Comparison of ENCODE assay signal across 16 cellular contexts in genomic region chr2:1729264-1729663, GRCh38. TPM values are rescaled to one million over a fixed set of nuclear protein-coding genes. Genes with fewer than 3 reads are reported as not detected.
DNase-seq lines count a peak whose midpoint lies in the region; ATAC-seq, FAIRE-seq and TF ChIP-seq lines count a peak whose summit lies in the region.
"Had no signal": no experiment of that assay in that cellular context is flagged by ENCODE, and none has a peak within 500 bp of the region (broad histone marks: within the 10 kb centered on the region; RNA-seq: fewer than 3 reads in every experiment).

No MANE protein-coding gene starts in this region.

- H3K9ac ChIP-seq in H9 (ENCODE audit: extremely low read depth, insufficient read length, low read length) (no peak overlapping the region), astrocyte (ENCODE audit: low read length) (peak overlapping the region; percentile 95), mesendoderm (ENCODE audit: low read length) (peak overlapping the region; percentile 13), skeletal muscle satellite cell (ENCODE audit: low read depth, low read length) (peak overlapping the region; percentile 87), kidney (ENCODE audit: low read length in 2 of 2) (no peak overlapping the region)

- H2AFZ ChIP-seq in H9 (ENCODE audit: low read length): no peak overlapping the region
- no peak overlapping the region for H2AFZ ChIP-seq in astrocyte (ENCODE audit: low read depth, low read length)

- H3K36me3 Mint-ChIP-seq in H9 (ENCODE audit: insufficient read depth in 1 of 3, low read depth in 3 of 3) (peaks cover 8 to 15% (median 11%) of the 10 kb centered on the region in 3 experiments), astrocyte (ENCODE audit: low read depth, unreplicated experiment) (peaks cover 18% of the 10 kb centered on the region)

- H3K4me1 ChIP-seq in H9 (ENCODE audit: insufficient read depth, low read length) (peaks cover 7% of the 10 kb centered on the region; the same call in 1 of the 2 replicates), astrocyte (ENCODE audit: insufficient read depth, low read length) (peaks cover 48% of the 10 kb centered on the region), mesendoderm (ENCODE audit: control insufficient read depth, low read depth, low read length) (peaks cover 11% of the 10 kb centered on the region), skeletal muscle satellite cell (ENCODE audit: control insufficient read depth, insufficient read depth, low read length) (peaks cover 71% of the 10 kb centered on the region), kidney (ENCODE audit: control insufficient read depth in 1 of 2, insufficient read depth in 1 of 2, low read depth in 1 of 2, low read length in 2 of 2) (peaks cover 9 to 12% of the 10 kb centered on the region in 2 donors)

- no peak overlapping the region for H3K23ac ChIP-seq in H9 (ENCODE audit: insufficient read length, low read depth, low read length)
- H3K23ac ChIP-seq in mesendoderm (ENCODE audit: low read length): no peak overlapping the region

- H2BK5ac ChIP-seq in H9 (ENCODE audit: insufficient read length, low read length) (no peak overlapping the region), mesendoderm (ENCODE audit: low read length) (no peak overlapping the region)

- FAIRE-seq in astrocyte (lab: Jason Lieb, UNC) (no peak), kidney (lab: Jason Lieb, UNC) (no peak)
- FAIRE-seq: TTC549 had no signal

- no peak for DNase-seq in H9
- DNase-seq in astrocyte (ENCODE audit: low read depth): no peak
- no peak for DNase-seq in mesendoderm
- no peak for DNase-seq in dedifferentiated amniotic fluid mesenchymal stem cell (ENCODE audit: extremely low spot score)
- no peak for DNase-seq in GM13977 (ENCODE audit: low spot score)
- DNase-seq in kidney: no peak
- DNase-seq: activated CD8-positive, alpha-beta T cell treated with anti-CD3 and anti-CD28 coated beads for 36 hours; activated naive CD4-positive, alpha-beta T cell; KBM-7; NCI-H146; NCI-H748 treated with DMSO at 0.1 percent for 48 hours had no signal

- no peak overlapping the region for H4K91ac ChIP-seq in H9 (ENCODE audit: insufficient read length, low read depth, low read length)

- H3K9me3 Mint-ChIP-seq in H9: peaks cover 6 to 10% of the 10 kb centered on the region in 2 experiments; a peak in 3 of 5 replicates
- H3K9me3 Mint-ChIP-seq in astrocyte (ENCODE audit: unreplicated experiment): peaks cover 6% of the 10 kb centered on the region
- H3K9me3 Mint-ChIP-seq: activated CD8-positive, alpha-beta T cell treated with anti-CD3 and anti-CD28 coated beads for 36 hours had no signal

- H2AK5ac ChIP-seq in H9 (ENCODE audit: insufficient read length, low read length) (no peak overlapping the region), mesendoderm (ENCODE audit: low read length) (no peak overlapping the region)

- no CpG with 5 or more reads among the region's 7 CpGs for WGBS in H9 (ENCODE audit: extremely low coverage, insufficient read length, low lambda C conversion rate)
- WGBS in mesendoderm (ENCODE audit: extremely low coverage, insufficient coverage, low lambda C conversion rate): no CpG with 5 or more reads among the region's 7 CpGs

- H3K27me3 ChIP-seq in H9 (ENCODE audit: insufficient read depth, low read length) (no peaks in the 10 kb centered on the region), astrocyte (ENCODE audit: insufficient read depth, low read length) (no peaks in the 10 kb centered on the region), mesendoderm (ENCODE audit: insufficient read depth, low read length, poor library complexity) (no peaks in the 10 kb centered on the region), skeletal muscle satellite cell (ENCODE audit: control insufficient read depth, insufficient read depth, low read length) (no peaks in the 10 kb centered on the region)
- H3K27me3 ChIP-seq: breast epithelium had no signal

- peak overlapping the region in 2 of 3 experiments; percentile 20 to 62; a peak in 2 of 7 replicates for H3K27ac Mint-ChIP-seq in H9
- peak overlapping the region; percentile 97 for H3K27ac Mint-ChIP-seq in astrocyte (ENCODE audit: unreplicated experiment)
- H3K27ac Mint-ChIP-seq: activated CD8-positive, alpha-beta T cell treated with anti-CD3 and anti-CD28 coated beads for 36 hours had no signal

- H3K18ac ChIP-seq in H9 (ENCODE audit: insufficient read length, low read depth, low read length) (no peak overlapping the region), mesendoderm (ENCODE audit: low read length) (no peak overlapping the region)

- H2BK20ac ChIP-seq in H9 (ENCODE audit: low read depth, low read length, poor library complexity, severe bottlenecking): no peak overlapping the region

- H3K36me3 ChIP-seq in astrocyte (ENCODE audit: insufficient read depth, low read length) (no peaks in the 10 kb centered on the region), mesendoderm (ENCODE audit: control insufficient read depth, insufficient read depth, low read length) (no peaks in the 10 kb centered on the region), skeletal muscle satellite cell (ENCODE audit: insufficient read depth, low read length) (peaks cover 2% of the 10 kb centered on the region), kidney (ENCODE audit: control insufficient read depth in 1 of 2, insufficient read depth in 2 of 2, low read length in 2 of 2) (no peaks in the 10 kb centered on the region)
- H3K36me3 ChIP-seq: breast epithelium had no signal

- no peak overlapping the region for H3K4me2 ChIP-seq in H9 (ENCODE audit: insufficient read depth, insufficient read length, low read length)
- H3K4me2 ChIP-seq in astrocyte (ENCODE audit: low read length): peak overlapping the region; percentile 76
- H3K4me2 ChIP-seq in mesendoderm (ENCODE audit: low read length): no peak overlapping the region
- peak overlapping the region; percentile 75 for H3K4me2 ChIP-seq in skeletal muscle satellite cell (ENCODE audit: low read length)

- H4K20me1 ChIP-seq in H9 (ENCODE audit: control insufficient read depth, insufficient read depth, insufficient read length) (no peaks in the 10 kb centered on the region), astrocyte (ENCODE audit: insufficient read depth, low read length) (peaks cover 19% of the 10 kb centered on the region)

- H3K79me2 ChIP-seq in H9 (ENCODE audit: insufficient read depth, low read length): peaks cover 18% of the 10 kb centered on the region; the same call in 1 of the 2 replicates
- peaks cover 83% of the 10 kb centered on the region for H3K79me2 ChIP-seq in astrocyte (ENCODE audit: insufficient read depth, low read length)
- peaks cover 38% of the 10 kb centered on the region for H3K79me2 ChIP-seq in mesendoderm (ENCODE audit: control insufficient read depth, insufficient read depth, low read length)

- no peaks in the 10 kb centered on the region for H3K23me2 ChIP-seq in H9 (ENCODE audit: insufficient read length, low read depth, low read length, poor library complexity, severe bottlenecking)

- H3K4me3 ChIP-seq in astrocyte (ENCODE audit: insufficient read depth, low read depth, low read length) (peak overlapping the region; percentile 21), mesendoderm (ENCODE audit: low read length) (no peak overlapping the region), skeletal muscle satellite cell (ENCODE audit: low read length) (peak overlapping the region; percentile 50), kidney (ENCODE audit: low read length in 2 of 2) (no peak overlapping the region)
- H3K4me3 ChIP-seq: breast epithelium had no signal

- H3K4me3 Mint-ChIP-seq in H9 (peak overlapping the region in 1 of 2 experiments; percentile 30; a peak in 1 of 5 replicates), astrocyte (ENCODE audit: unreplicated experiment) (no peak overlapping the region)
- H3K4me3 Mint-ChIP-seq: activated CD8-positive, alpha-beta T cell treated with anti-CD3 and anti-CD28 coated beads for 36 hours had no signal

- H2BK120ac ChIP-seq in H9 (ENCODE audit: low read depth, low read length, poor library complexity, severe bottlenecking) (no peak overlapping the region), mesendoderm (ENCODE audit: low read depth, low read length) (no peak overlapping the region)

- no peak for TF ChIP-seq CTCF in H9 (conservative IDR thresholded peaks at IDR 0.05)
- TF ChIP-seq CTCF in astrocyte (IDR thresholded peaks at IDR 0.05; ENCODE audit: insufficient read depth, low read depth, low read length): no peak
- no peak for TF ChIP-seq CTCF in GM13977 (IDR thresholded peaks at IDR 0.05; ENCODE audit: extremely low read depth, insufficient read depth, missing control alignments)
- no peak for TF ChIP-seq CTCF in kidney (IDR thresholded peaks at IDR 0.05; ENCODE audit: borderline replicate concordance, extremely low read depth, insufficient read depth)

- in situ Hi-C loops in GM13977 (cut with MboI; ENCODE audit: low pct_unique_long_range_greater_than_20kb, low sequenced_read_pairs, unreplicated experiment): no loop called here

- ATAC-seq in GM21515 (IDR thresholded peaks at IDR 0.05; ENCODE audit: unreplicated experiment): no peak
- ATAC-seq: activated CD8-positive, alpha-beta T cell treated with anti-CD3 and anti-CD28 coated beads for 36 hours had no signal

- no peak overlapping the region for H3K4ac ChIP-seq in H9 (ENCODE audit: low read depth, low read length)
- no peak overlapping the region for H3K4ac ChIP-seq in mesendoderm (ENCODE audit: low read depth, low read length)

- H3K4me1 Mint-ChIP-seq in H9 (peaks cover 55 to 57% of the 10 kb centered on the region in 2 experiments), astrocyte (ENCODE audit: low read depth, unreplicated experiment) (peaks cover 46% of the 10 kb centered on the region)

- no peak overlapping the region for H2BK15ac ChIP-seq in H9 (ENCODE audit: low read depth, low read length)
- no peak overlapping the region for H2BK15ac ChIP-seq in mesendoderm (replicated peaks; ENCODE audit: low read depth)

- H3K79me1 ChIP-seq in H9 (ENCODE audit: insufficient read depth, low read depth, low read length, poor library complexity, severe bottlenecking): no peaks in the 10 kb centered on the region
- peaks cover 28% of the 10 kb centered on the region for H3K79me1 ChIP-seq in mesendoderm (ENCODE audit: low read length)

- H2BK12ac ChIP-seq in H9 (ENCODE audit: insufficient read length, low read depth, low read length): no peak overlapping the region

- no peak overlapping the region for H4K5ac ChIP-seq in H9 (ENCODE audit: insufficient read length, low read depth, low read length)
- H4K5ac ChIP-seq in mesendoderm (ENCODE audit: low read length): no peak overlapping the region

- H3K14ac ChIP-seq in H9 (ENCODE audit: insufficient read depth, low read length): no peak overlapping the region

- no peak overlapping the region for H4K8ac ChIP-seq in H9 (replicated peaks; ENCODE audit: insufficient read length, low read depth, low read length)
- no peak overlapping the region for H4K8ac ChIP-seq in mesendoderm (ENCODE audit: low read depth, low read length)

- intact Hi-C loops in kidney (cut with DNase I): no loop called here

- H3K27me3 Mint-ChIP-seq in H9 (ENCODE audit: low read depth) (no peaks in the 10 kb centered on the region), astrocyte (ENCODE audit: low read depth, unreplicated experiment) (no peaks in the 10 kb centered on the region)
- H3K27me3 Mint-ChIP-seq: activated CD8-positive, alpha-beta T cell treated with anti-CD3 and anti-CD28 coated beads for 36 hours had no signal

- H3T11ph ChIP-seq in H9 (ENCODE audit: low read length): no peak overlapping the region

- H3K56ac ChIP-seq in H9 (ENCODE audit: insufficient read length, low read depth, low read length) (no peak overlapping the region), mesendoderm (ENCODE audit: low read length) (no peak overlapping the region)

- H3K9me3 ChIP-seq in H9 (ENCODE audit: control insufficient read depth, low read depth, low read length) (no peaks in the 10 kb centered on the region), astrocyte (ENCODE audit: insufficient read depth, low read depth, low read length) (no peaks in the 10 kb centered on the region), skeletal muscle satellite cell (replicated peaks; ENCODE audit: low read length) (no peaks in the 10 kb centered on the region), kidney (ENCODE audit: control insufficient read depth in 1 of 2, low read length in 2 of 2) (no peaks in the 10 kb centered on the region)
- H3K9me3 ChIP-seq: breast epithelium had no signal

- H3K27ac ChIP-seq in H9 (ENCODE audit: insufficient read length, low read depth, low read length): no peak overlapping the region
- H3K27ac ChIP-seq in astrocyte (ENCODE audit: low read depth, low read length): peak overlapping the region; percentile 100
- no peak overlapping the region for H3K27ac ChIP-seq in mesendoderm (ENCODE audit: low read depth, low read length)
- peak overlapping the region in 1 of 2 donors; percentile 37 for H3K27ac ChIP-seq in kidney (ENCODE audit: low read depth in 2 of 2, low read length in 2 of 2)
- H3K27ac ChIP-seq: C4-2B had no signal

RNA-seq across cellular contexts. Expression of gene PXDN, which starts 15.1 kb away (rescaled TPM):
- total RNA-seq in H9 (2021): 140 and 146 TPM in 2 replicates
- total RNA-seq in astrocyte: 417 and 467 TPM in 2 replicates
- polyA plus RNA-seq in mesendoderm (2013, experiment 1 of 2): 60.4 TPM
- 60.8 TPM for polyA plus RNA-seq in mesendoderm (2013, experiment 2 of 2)
- total RNA-seq in skeletal muscle satellite cell (2012; rRNA removed): 159 and 194 TPM in 2 replicates
- total RNA-seq in kidney: 42.3 TPM
- 4.7 TPM for polyA plus RNA-seq in kidney (ENCODE audit: insufficient read depth, low read depth, low replicate concordance)

Comparison
In these comparisons a context has a peak if more than half of its experiments do, and no peak if none do; other contexts are left out.
1. H3K4me2 ChIP-seq: peak in astrocyte (single experiment) and skeletal muscle satellite cell (single experiment); none in H9 (single experiment) and mesendoderm (single experiment).
2. H3K9ac ChIP-seq: peak in astrocyte (single experiment), mesendoderm (single experiment) and skeletal muscle satellite cell (single experiment); none in H9 (single experiment) and kidney (0 of 2).
3. H3K4me3 ChIP-seq: peak in astrocyte (single experiment) and skeletal muscle satellite cell (single experiment); none in mesendoderm (single experiment) and kidney (0 of 2).